ENCODE assay signal across 20 cellular contexts in the genomic region with DNA sequence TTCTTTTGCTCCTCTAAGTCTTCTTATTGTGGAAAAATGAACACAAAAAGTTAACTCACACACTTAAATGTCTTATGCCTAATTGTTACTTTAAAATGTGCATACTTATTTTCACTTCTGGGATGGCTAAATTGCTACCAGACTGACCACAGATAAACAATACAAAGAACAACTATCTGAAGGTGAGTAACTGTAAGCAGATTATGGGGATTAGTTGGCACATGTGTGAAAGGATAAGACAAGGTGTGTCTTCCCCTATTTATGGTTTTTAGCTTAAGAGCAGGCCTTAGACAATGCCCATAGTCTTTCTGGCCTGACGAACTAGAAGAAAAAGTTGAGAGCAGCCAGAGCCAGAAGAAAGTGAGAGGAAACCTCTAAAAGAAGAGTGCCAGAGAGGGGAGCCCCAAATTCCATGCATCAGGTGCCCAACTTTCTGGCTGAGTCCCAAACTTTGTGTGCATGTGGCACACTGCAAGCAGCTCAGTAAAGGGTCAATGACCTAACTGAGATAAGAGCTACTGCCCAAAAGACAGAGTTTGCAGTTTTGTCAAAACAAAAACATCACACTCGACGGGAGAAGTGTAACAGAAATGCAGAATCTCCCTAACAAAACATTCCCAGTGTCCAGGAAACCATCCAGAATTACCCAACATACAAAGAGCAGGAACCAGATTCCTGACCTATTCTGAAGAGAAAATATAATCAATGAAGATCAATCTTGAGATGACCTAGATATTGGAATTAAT.
"Had no signal": no experiment of that assay in that cellular context is flagged by ENCODE, and none has a peak within 500 bp of the region (broad histone marks: within the 10 kb centered on the region; RNA-seq: fewer than 3 reads in every experiment).

No MANE protein-coding gene starts in this region.

- H3K4me1 Mint-ChIP-seq: activated T-helper 17 cell treated with anti-CD3 and anti-CD28 coated beads, Interleukin-2, amount 50 U/mL, for 72 hours had no signal

- DNase-seq: activated B cell treated with CpG ODN at 0.5 μM for 24 hours; activated CD4-positive, alpha-beta memory T cell treated with anti-CD3 and anti-CD28 coated beads for 36 hours; activated CD4-positive, alpha-beta T cell treated with anti-CD3 and anti-CD28 coated beads for 4 hours; activated naive CD4-positive, alpha-beta T cell treated with Interleukin-2 at 50 U/mL for 16 hours; activated T-cell treated with anti-CD3 and anti-CD28 coated beads, Interleukin-2, amount 50 U/mL, for 1 hour; heart left ventricle; kidney; left lung; spleen; stimulated activated CD4-positive, alpha-beta T cell treated with anti-CD3 and anti-CD28 coated beads, Interleukin-4, amount 100 ng/mL, for 4 hours; stimulated activated naive B cell treated with anti-CD40 and anti-IgM and Interleukin-4, amounts not matched to agents 10 μg/mL and 1 μg/mL and 100 μg/mL, for 72 hours had no signal

- H3K27me3 Mint-ChIP-seq: activated B cell treated with CpG ODN at 0.5 μM for 24 hours; activated T-helper 17 cell treated with anti-CD3 and anti-CD28 coated beads, Interleukin-2, amount 50 U/mL, for 72 hours; stimulated activated naive B cell treated with anti-CD40 and anti-IgM and Interleukin-4, amounts not matched to agents 10 μg/mL and 1 μg/mL and 100 μg/mL, for 72 hours had no signal

- H3K4me3 Mint-ChIP-seq: activated B cell treated with CpG ODN at 0.5 μM for 24 hours; activated CD4-positive, alpha-beta memory T cell treated with anti-CD3 and anti-CD28 coated beads for 36 hours; activated T-helper 17 cell treated with anti-CD3 and anti-CD28 coated beads, Interleukin-2, amount 50 U/mL, for 72 hours; brain; neural crest cell; stimulated activated naive B cell treated with anti-CD40 and anti-IgM and Interleukin-4, amounts not matched to agents 10 μg/mL and 1 μg/mL and 100 μg/mL, for 72 hours; T-helper 2 cell treated with Interferon-gamma antibody and Interleukin-4, amounts not matched to agents 5 μg/mL and 100 μg/mL, for 36 hours had no signal

- H3K9me3 ChIP-seq: esophagus muscularis mucosa, gastroesophageal sphincter, heart left ventricle, left lung, spleen had no signal

- H3K36me3 ChIP-seq: esophagus muscularis mucosa, gastroesophageal sphincter, heart left ventricle, left lung, spleen had no signal

- H3K36me3 Mint-ChIP-seq: activated CD4-positive, alpha-beta memory T cell treated with anti-CD3 and anti-CD28 coated beads for 36 hours; brain; stimulated activated naive B cell treated with anti-CD40 and anti-IgM and Interleukin-4, amounts not matched to agents 10 μg/mL and 1 μg/mL and 100 μg/mL, for 72 hours had no signal

- ATAC-seq: activated T-helper 17 cell treated with anti-CD3 and anti-CD28 coated beads, Interleukin-2, amount 50 U/mL, for 72 hours; gastroesophageal sphincter; stimulated activated naive B cell treated with anti-CD40 and anti-IgM and Interleukin-4, amounts not matched to agents 10 μg/mL and 1 μg/mL and 100 μg/mL, for 72 hours had no signal

- H3K27ac Mint-ChIP-seq: activated B cell treated with CpG ODN at 0.5 μM for 24 hours; activated CD4-positive, alpha-beta memory T cell treated with anti-CD3 and anti-CD28 coated beads for 36 hours; activated T-helper 17 cell treated with anti-CD3 and anti-CD28 coated beads, Interleukin-2, amount 50 U/mL, for 72 hours; stimulated activated naive B cell treated with anti-CD40 and anti-IgM and Interleukin-4, amounts not matched to agents 10 μg/mL and 1 μg/mL and 100 μg/mL, for 72 hours; T-helper 2 cell treated with Interferon-gamma antibody and Interleukin-4, amounts not matched to agents 5 μg/mL and 100 μg/mL, for 36 hours had no signal

- H3K27ac ChIP-seq: esophagus muscularis mucosa, gastroesophageal sphincter had no signal

- H3K9me3 Mint-ChIP-seq: activated B cell treated with CpG ODN at 0.5 μM for 24 hours; activated CD4-positive, alpha-beta memory T cell treated with anti-CD3 and anti-CD28 coated beads for 36 hours; activated T-helper 17 cell treated with anti-CD3 and anti-CD28 coated beads, Interleukin-2, amount 50 U/mL, for 72 hours; brain; neural crest cell; stimulated activated naive B cell treated with anti-CD40 and anti-IgM and Interleukin-4, amounts not matched to agents 10 μg/mL and 1 μg/mL and 100 μg/mL, for 72 hours; T-helper 2 cell treated with Interferon-gamma antibody and Interleukin-4, amounts not matched to agents 5 μg/mL and 100 μg/mL, for 36 hours had no signal

- FAIRE-seq: colon, endometrium, TTC549 had no signal

- H3K4me3 ChIP-seq: esophagus muscularis mucosa, gastroesophageal sphincter, heart left ventricle, left lung, spleen had no signal

- H3K27me3 ChIP-seq: esophagus muscularis mucosa, gastroesophageal sphincter, heart left ventricle, left lung, spleen had no signal
